25 cellular contexts compared by ENCODE assay signal in the genomic region with DNA sequence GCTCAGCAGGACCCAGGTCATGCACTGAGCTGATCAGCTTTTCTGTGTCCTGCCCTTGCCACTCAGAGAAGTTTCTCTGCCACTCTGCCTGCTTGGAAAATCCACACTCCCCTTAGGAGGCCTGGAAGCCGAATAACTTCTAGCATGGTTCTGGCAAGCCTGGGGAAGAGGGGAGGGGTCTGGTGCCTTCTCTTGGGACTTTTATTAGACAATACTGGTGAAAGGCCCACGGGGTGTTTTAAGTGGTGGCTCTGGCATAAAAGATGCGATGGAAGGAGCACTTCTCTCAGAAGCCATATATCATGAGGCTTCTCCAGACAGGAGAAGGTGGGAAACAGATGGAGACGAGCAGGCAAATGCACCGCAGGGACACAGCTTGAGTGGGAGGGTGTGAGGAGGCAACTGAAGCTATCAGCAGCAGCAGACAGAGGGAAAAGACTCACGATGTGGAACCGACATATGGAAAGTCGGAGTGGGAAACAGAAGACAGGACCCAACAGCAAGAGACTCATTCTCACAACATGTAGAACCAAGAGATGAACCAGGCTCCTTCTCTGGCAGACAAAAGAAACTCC.
DNase-seq lines count a peak whose midpoint lies in the region; ATAC-seq and TF ChIP-seq lines count a peak whose summit lies in the region.
"Had no signal": no experiment of that assay in that cellular context is flagged by ENCODE, and none has a peak within 500 bp of the region (broad histone marks: within the 10 kb centered on the region; RNA-seq: fewer than 3 reads in every experiment).

No MANE protein-coding gene starts in this region.

- H3K27me3 Mint-ChIP-seq in glutamatergic neuron (ENCODE audit: unreplicated experiment) (peaks cover 8% of the 10 kb centered on the region), neural progenitor cell (ENCODE audit: insufficient read depth, low read depth) (peaks cover 5% of the 10 kb centered on the region), type B pancreatic cell (peaks cover 3% of the 10 kb centered on the region)
- H3K27me3 Mint-ChIP-seq: CD4-positive, alpha-beta memory T cell; IgD-negative memory B cell had no signal

- H3K4me3 Mint-ChIP-seq in glutamatergic neuron (ENCODE audit: unreplicated experiment): peak overlapping the region; percentile 40
- H3K4me3 Mint-ChIP-seq in neural progenitor cell: peak overlapping the region; percentile 14
- H3K4me3 Mint-ChIP-seq in type B pancreatic cell: peak overlapping the region; percentile 43
- H3K4me3 Mint-ChIP-seq: CD4-positive, alpha-beta memory T cell; GM23338; IgD-negative memory B cell had no signal

- no peaks in the 10 kb centered on the region for H3K79me2 ChIP-seq in neural progenitor cell (ENCODE audit: low read depth)

- H3F3A ChIP-seq in neural progenitor cell (ENCODE audit: low read depth): peaks cover 3% of the 10 kb centered on the region

- peak overlapping the region; percentile 35 for H3K4me2 ChIP-seq in neural progenitor cell
- H3K4me2 ChIP-seq: GM23338 had no signal

- H3K4me1 ChIP-seq in neural progenitor cell: peaks cover 12% of the 10 kb centered on the region
- H3K4me1 ChIP-seq: Caco-2 had no signal

- H3K4me1 Mint-ChIP-seq in glutamatergic neuron (ENCODE audit: low read depth, unreplicated experiment): peaks cover 14% of the 10 kb centered on the region
- peaks cover 52% of the 10 kb centered on the region for H3K4me1 Mint-ChIP-seq in neural progenitor cell
- H3K4me1 Mint-ChIP-seq in type B pancreatic cell (ENCODE audit: unreplicated experiment): peaks cover 36% of the 10 kb centered on the region
- H3K4me1 Mint-ChIP-seq: CD4-positive, alpha-beta memory T cell; IgD-negative memory B cell had no signal

- H3K36me3 Mint-ChIP-seq in glutamatergic neuron (ENCODE audit: unreplicated experiment) (peaks cover 4% of the 10 kb centered on the region), neural progenitor cell (peaks cover 2% of the 10 kb centered on the region), type B pancreatic cell (no peaks in the 10 kb centered on the region)
- H3K36me3 Mint-ChIP-seq: CD4-positive, alpha-beta memory T cell had no signal

- no peaks in the 10 kb centered on the region for H3K36me3 ChIP-seq in WERI-Rb-1
- H3K36me3 ChIP-seq in neural progenitor cell: no peaks in the 10 kb centered on the region
- H3K36me3 ChIP-seq: BLaER1 treated with 17β-estradiol and CSF1 and Interleukin-3, amounts not matched to agents 10 nM and 100 nM had no signal

- TF ChIP-seq CTCF in WERI-Rb-1 (IDR thresholded peaks at IDR 0.05; ENCODE audit: low read depth, low read length) (no peak), glutamatergic neuron (IDR thresholded peaks at IDR 0.05; ENCODE audit: partially characterized antibody, unreplicated experiment) (no peak), neural progenitor cell (IDR thresholded peaks at IDR 0.05) (no peak), type B pancreatic cell (conservative IDR thresholded peaks at IDR 0.05) (no peak)

- H3K9me3 ChIP-seq in WERI-Rb-1 (ENCODE audit: severe bottlenecking) (no peaks in the 10 kb centered on the region), neural progenitor cell (ENCODE audit: low read depth) (no peaks in the 10 kb centered on the region)
- H3K9me3 ChIP-seq: BLaER1 treated with 17β-estradiol and CSF1 and Interleukin-3, amounts not matched to agents 10 nM and 100 nM; Caco-2 had no signal

- H4K20me1 ChIP-seq in neural progenitor cell (ENCODE audit: low read depth): no peaks in the 10 kb centered on the region
- H4K20me1 ChIP-seq: BLaER1 treated with 17β-estradiol and CSF1 and Interleukin-3, amounts not matched to agents 10 nM and 100 nM had no signal

- peak overlapping the region; percentile 18 for H2AFZ ChIP-seq in neural progenitor cell (replicated peaks)
- H2AFZ ChIP-seq: GM23338 had no signal

- H3K9ac ChIP-seq in neural progenitor cell: no peak overlapping the region
- H3K9ac ChIP-seq: BLaER1 treated with 17β-estradiol and CSF1 and Interleukin-3, amounts not matched to agents 10 nM and 100 nM had no signal

- no peaks in the 10 kb centered on the region for H3K27me3 ChIP-seq in WERI-Rb-1 (ENCODE audit: insufficient read depth, low read depth, severe bottlenecking)
- H3K27me3 ChIP-seq in neural progenitor cell: no peaks in the 10 kb centered on the region
- H3K27me3 ChIP-seq: BLaER1 treated with 17β-estradiol and CSF1 and Interleukin-3, amounts not matched to agents 10 nM and 100 nM had no signal

- H3K9me3 Mint-ChIP-seq in glutamatergic neuron (ENCODE audit: unreplicated experiment): peaks cover 4% of the 10 kb centered on the region
- H3K9me3 Mint-ChIP-seq in neural progenitor cell: peaks cover 5% of the 10 kb centered on the region
- H3K9me3 Mint-ChIP-seq in type B pancreatic cell: no peaks in the 10 kb centered on the region
- H3K9me3 Mint-ChIP-seq: GM23338 had no signal

- ATAC-seq in GM19467 (IDR thresholded peaks at IDR 0.05; ENCODE audit: unreplicated experiment): no peak
- no peak for ATAC-seq in HG02678 (IDR thresholded peaks at IDR 0.05; ENCODE audit: unreplicated experiment)
- no peak for ATAC-seq in GM19035 (IDR thresholded peaks at IDR 0.05; ENCODE audit: unreplicated experiment)
- ATAC-seq: GM12878, GM23338, Panc1 had no signal

- H3K27ac ChIP-seq in WERI-Rb-1: no peak overlapping the region
- H3K27ac ChIP-seq in neural progenitor cell: no peak overlapping the region
- H3K27ac ChIP-seq: BLaER1 treated with 17β-estradiol and CSF1 and Interleukin-3, amounts not matched to agents 10 nM and 100 nM had no signal

- H3K4me3 ChIP-seq in WERI-Rb-1 (ENCODE audit: low read depth, low read length): no peak overlapping the region
- H3K4me3 ChIP-seq in neural progenitor cell: no peak overlapping the region
- H3K4me3 ChIP-seq: BLaER1 treated with 17β-estradiol and CSF1 and Interleukin-3, amounts not matched to agents 10 nM and 100 nM; GM12878; GM23338 had no signal

- peak overlapping the region; percentile 89 for H3K27ac Mint-ChIP-seq in glutamatergic neuron (ENCODE audit: unreplicated experiment)
- peak overlapping the region; percentile 99 for H3K27ac Mint-ChIP-seq in neural progenitor cell
- no peak overlapping the region for H3K27ac Mint-ChIP-seq in type B pancreatic cell
- H3K27ac Mint-ChIP-seq: CD4-positive, alpha-beta memory T cell; GM23338; IgD-negative memory B cell had no signal

- DNase-seq in WERI-Rb-1 (peak; percentile 9), glutamatergic neuron (peak; percentile 33), neural progenitor cell (ENCODE audit: low spot score) (peak; percentile 3), type B pancreatic cell (ENCODE audit: extremely low spot score, unreplicated experiment) (no peak)
- DNase-seq: ACHN; Caco-2; CD4-positive, alpha-beta memory T cell; DMS 273 treated with DMSO at 0.1 percent for 48 hours; DMS79 treated with DMSO at 0.1 percent for 48 hours; HCEC 1CT; NCI-H1105; NCI-H146; NCI-H2081 treated with DMSO at 0.1 percent for 48 hours; NCI-H226; NCI-H510A treated with DMSO at 0.1 percent for 48 hours; NCI-H774; NK-92 treated with Interleukin-12 subunit alpha and Interleukin-12 subunit beta, amount 100 ng/mL, for 24 hours had no signal
